ENCODE assay signal across 8 cellular contexts in genomic region chr21:33286600-33287456, GRCh38. TPM values are rescaled to one million over a fixed set of nuclear protein-coding genes. Genes with fewer than 3 reads are reported as not detected.
DNase-seq lines count a peak whose midpoint lies in the region; ATAC-seq and TF ChIP-seq lines count a peak whose summit lies in the region.
"Had no signal": no experiment of that assay in that cellular context is flagged by ENCODE, and none has a peak within 500 bp of the region (broad histone marks: within the 10 kb centered on the region; RNA-seq: fewer than 3 reads in every experiment).

No MANE protein-coding gene starts in this region.

- no peaks in the 10 kb centered on the region for H3K9me3 Mint-ChIP-seq in MCF 10A (ENCODE audit: unreplicated experiment)

- CTCF ChIA-PET in MCF 10A (lab: Yijun Ruan, JAX), result interaction anchor here (0.6 to 1.3 kb wide), 4 partner anchors 14 to 90 kb away, joined by 3 to 7 read pairs (median 4); no protein-coding TSS in a partner anchor
- CTCF ChIA-PET in OCI-LY7 (lab: Charles Lee; ENCODE audit: unreplicated experiment), result no interaction called here

- POLR2A ChIA-PET in MCF 10A (lab: Yijun Ruan, JAX) (interaction anchor here (0.6 to 3.2 kb wide), 13 partner anchors 13 to 580 kb away, joined by 3 to 23 read pairs (median 6); partner anchors contain the start of genes IFNAR1 and IL10RB), OCI-LY7 (lab: Charles Lee) (interaction anchor here (0.6 to 1.2 kb wide), 4 partner anchors 12 to 48 kb away, joined by 3 to 4 read pairs (median 3); no protein-coding TSS in a partner anchor)

- no peaks in the 10 kb centered on the region for H4K20me1 ChIP-seq in OCI-LY7 (ENCODE audit: insufficient read depth, low read length)

- peaks cover 86% of the 10 kb centered on the region for H3K36me3 ChIP-seq in thymus (ENCODE audit: control insufficient read depth, insufficient read depth)
- H3K36me3 ChIP-seq in OCI-LY7 (ENCODE audit: insufficient read depth, low read length), result peaks cover 81% of the 10 kb centered on the region

- H3K27ac Mint-ChIP-seq in MCF 10A (ENCODE audit: low read depth, unreplicated experiment), result peak overlapping the region; percentile 96

- H3K4me3 ChIP-seq in thymus (ENCODE audit: low read length), result no peak overlapping the region
- no peak overlapping the region for H3K4me3 ChIP-seq in OCI-LY7 (ENCODE audit: low read depth, low read length, poor library complexity, severe bottlenecking)

- no peaks in the 10 kb centered on the region for H3K9me2 ChIP-seq in OCI-LY7 (ENCODE audit: insufficient read depth, low read length)

- no peaks in the 10 kb centered on the region for H3K9me3 ChIP-seq in thymus (ENCODE audit: control insufficient read depth)
- no peaks in the 10 kb centered on the region for H3K9me3 ChIP-seq in OCI-LY7 (ENCODE audit: low read length)

- H3K4me3 Mint-ChIP-seq in MCF 10A (ENCODE audit: unreplicated experiment), result peak overlapping the region; percentile 12

- BruUV-seq in MCF 10A (replicated peaks; lab: Mats Ljungman, UMichigan) (TSS peak; percentile 43), OCI-LY7 (replicated peaks; lab: Mats Ljungman, UMichigan) (no TSS peak)

- no peak overlapping the region for H3K4me2 ChIP-seq in OCI-LY7 (ENCODE audit: low read length)

- H3K4me1 Mint-ChIP-seq in MCF 10A (ENCODE audit: insufficient read depth, unreplicated experiment), result peaks cover 30% of the 10 kb centered on the region

- intact Hi-C loops in MCF 10A (cut with micrococcal nuclease) (loop anchor here (2.0 kb wide), 1 partner anchor 38 kb away; the partner anchor contains the start of gene IFNAR1), OCI-LY7 (cut with micrococcal nuclease; ENCODE audit: unreplicated experiment) (no loop called here)

- 93% methylated on average over 15 of the region's 15 CpGs for WGBS in thymus

- peaks cover 30% of the 10 kb centered on the region for H3K36me3 Mint-ChIP-seq in MCF 10A (ENCODE audit: insufficient read depth, unreplicated experiment)

- H3K27ac ChIP-seq in thymus (ENCODE audit: low read depth) (peak overlapping the region; percentile 36), OCI-LY7 (ENCODE audit: low read depth, low read length, poor library complexity, severe bottlenecking) (no peak overlapping the region)

- no peaks in the 10 kb centered on the region for H3K27me3 ChIP-seq in thymus (ENCODE audit: control insufficient read depth, insufficient read depth)

- ATAC-seq in left lobe of liver, result peak; percentile 53
- ATAC-seq in HG03457 (IDR thresholded peaks at IDR 0.05; ENCODE audit: unreplicated experiment), result no peak

- H3K4me1 ChIP-seq in thymus (ENCODE audit: control insufficient read depth, insufficient read depth, low read length) (no peaks in the 10 kb centered on the region), OCI-LY7 (ENCODE audit: insufficient read depth, low read length, poor library complexity, severe bottlenecking) (peaks cover 18% of the 10 kb centered on the region)

- no peaks in the 10 kb centered on the region for H3K79me2 ChIP-seq in OCI-LY7 (ENCODE audit: insufficient read depth, low read depth, low read length)

- no peaks in the 10 kb centered on the region for H3K27me3 Mint-ChIP-seq in MCF 10A (ENCODE audit: insufficient read depth, unreplicated experiment)

- DNase-seq in NCI-H1092 treated with DMSO at 0.1 percent for 48 hours (lab: John Stamatoyannopoulos, UW) (peak; percentile 74), MCF 10A (ENCODE audit: unreplicated experiment) (peak; percentile 92), left lobe of liver (ENCODE audit: low spot score) (peak; percentile 78), activated T-cell treated with anti-CD3 and anti-CD28 coated beads for 4 hours (no peak), OCI-LY7 (ENCODE audit: low spot score) (no peak)
- DNase-seq: NCI-H1436 treated with DMSO at 0.1 percent for 48 hours had no signal

- no peak overlapping the region for H2AFZ ChIP-seq in OCI-LY7 (ENCODE audit: low read length)

- TF ChIP-seq CTCF in MCF 10A (IDR thresholded peaks at IDR 0.05; ENCODE audit: unreplicated experiment), result no peak
- TF ChIP-seq CTCF in OCI-LY7 (conservative IDR thresholded peaks at IDR 0.05; ENCODE audit: low read length), result no peak

RNA-seq across cellular contexts. Expression of gene IL10RB, which starts 20.7 kb away (rescaled TPM):
- total RNA-seq in MCF 10A (2022) (23.2 and 26.3 TPM in 2 replicates), left lobe of liver (12.3 TPM), OCI-LY7 (2022) (48.3 and 54.5 TPM in 2 replicates)
- 42.9 TPM for polyA plus RNA-seq in thymus
- total RNA-seq in OCI-LY7 (2014; rRNA removed; shearing (Covaris generic)), result 44.3 and 48.0 TPM in 2 replicates

RNA-seq across cellular contexts. Expression of gene IFNAR1, which starts 37.9 kb away (rescaled TPM):
- total RNA-seq in MCF 10A (2022), result 30.0 and 35.5 TPM in 2 replicates
- total RNA-seq in left lobe of liver, result 47.6 TPM
- 18.2 TPM for polyA plus RNA-seq in thymus
- total RNA-seq in OCI-LY7 (2014; rRNA removed; shearing (Covaris generic)), result 17.0 and 18.1 TPM in 2 replicates
- 60.8 and 65.2 TPM in 2 replicates for total RNA-seq in OCI-LY7 (2022)

RNA-seq across cellular contexts. Expression of gene IFNAR2, which starts 57.1 kb away (rescaled TPM):
- total RNA-seq in MCF 10A (2022) (7.3 and 8.8 TPM in 2 replicates), left lobe of liver (13.4 TPM), OCI-LY7 (2022) (93.5 and 114 TPM in 2 replicates)
- 36.9 TPM for polyA plus RNA-seq in thymus
- 22.1 and 24.8 TPM in 2 replicates for total RNA-seq in OCI-LY7 (2014; rRNA removed; shearing (Covaris generic))

Comparison
In these comparisons a context has a peak if more than half of its experiments do, and no peak if none do; other contexts are left out.
1. DNase-seq: peak in NCI-H1092 treated with DMSO at 0.1 percent for 48 hours (single experiment), MCF 10A (single experiment) and left lobe of liver (single experiment); none in activated T-cell treated with anti-CD3 and anti-CD28 coated beads for 4 hours (single experiment) and OCI-LY7 (single experiment).